ENCODE assay signal across 24 cellular contexts in genomic region chr6:166369741-166370140, GRCh38.
"Had no signal": no experiment of that assay in that cellular context is flagged by ENCODE, and none has a peak within 500 bp of the region (broad histone marks: within the 10 kb centered on the region; RNA-seq: fewer than 3 reads in every experiment).

No MANE protein-coding gene starts in this region.

- H3K4me2 ChIP-seq: smooth muscle cell had no signal

- ATAC-seq: natural killer cell; right lobe of liver; stimulated activated memory B cell treated with anti-CD40 and anti-IgM and Interleukin-4, amounts not matched to agents 10 μg/mL and 1 μg/mL and 100 μg/mL, for 72 hours; stimulated activated naive CD8-positive, alpha-beta T cell treated with anti-CD3 and anti-CD28 coated beads, Interleukin-15, amount 100 ng/mL, for 72 hours; upper lobe of right lung had no signal

- DNase-seq: hypothalamus; islet precursor cell; left ventricle myocardium inferior; mesendoderm; naive B cell; natural killer cell; nephron progenitor cell; ovary; right lobe of liver; stimulated activated CD4-positive, alpha-beta T cell treated with anti-CD3 and anti-CD28 coated beads, Interleukin-1b, Interleukin-23, amount 100 ng/mL, for 48 hours; stimulated activated CD4-positive, alpha-beta T cell treated with anti-CD3 and anti-CD28 coated beads, Interleukin-2, amount 100 ng/mL, for 48 hours; stimulated activated CD4-positive, alpha-beta T cell treated with anti-CD3 and anti-CD28 coated beads, Interleukin-4, amount 100 ng/mL, for 4 hours; stimulated activated CD8-positive, alpha-beta memory T cell treated with anti-CD3 and anti-CD28 coated beads, Interleukin-4, amount 100 ng/mL, for 48 hours; stimulated activated naive CD4-positive, alpha-beta T cell treated with Interleukin-2 at 50 U/mL for 16 hours; stimulated activated naive CD8-positive, alpha-beta T cell treated with anti-CD3 and anti-CD28 coated beads, Interleukin-15, amount 100 ng/mL, for 72 hours; substantia nigra; upper lobe of right lung had no signal

- H3K36me3 Mint-ChIP-seq: mesothelial cell of epicardium, natural killer cell had no signal

- H3K27me3 ChIP-seq: ovary, right atrium auricular region, right lobe of liver, tibial nerve, upper lobe of right lung had no signal

- H3K4me1 Mint-ChIP-seq: mesothelial cell of epicardium; naive B cell; natural killer cell; nephron progenitor cell; stimulated activated memory B cell treated with anti-CD40 and anti-IgM and Interleukin-4, amounts not matched to agents 10 μg/mL and 1 μg/mL and 100 μg/mL, for 72 hours had no signal

- H3K4me1 ChIP-seq: tibial nerve, upper lobe of right lung had no signal

- H3K27ac ChIP-seq: left ventricle myocardium inferior, ovary, right atrium auricular region, right lobe of liver, tibial nerve, upper lobe of right lung had no signal

- H3K27ac Mint-ChIP-seq: mesothelial cell of epicardium; naive B cell; natural killer cell; nephron progenitor cell; progenitor cell of endocrine pancreas; stimulated activated memory B cell treated with anti-CD40 and anti-IgM and Interleukin-4, amounts not matched to agents 10 μg/mL and 1 μg/mL and 100 μg/mL, for 72 hours; stimulated activated naive CD8-positive, alpha-beta T cell treated with anti-CD3 and anti-CD28 coated beads, Interleukin-15, amount 100 ng/mL, for 72 hours had no signal

- H3K4me3 Mint-ChIP-seq: mesothelial cell of epicardium; naive B cell; natural killer cell; nephron progenitor cell; stimulated activated memory B cell treated with anti-CD40 and anti-IgM and Interleukin-4, amounts not matched to agents 10 μg/mL and 1 μg/mL and 100 μg/mL, for 72 hours; stimulated activated naive CD8-positive, alpha-beta T cell treated with anti-CD3 and anti-CD28 coated beads, Interleukin-15, amount 100 ng/mL, for 72 hours had no signal

- H3K9me3 ChIP-seq: left ventricle myocardium inferior, ovary, right atrium auricular region, right lobe of liver, tibial nerve, upper lobe of right lung had no signal

- H3K36me3 ChIP-seq: ovary had no signal

- H3K4me3 ChIP-seq: left ventricle myocardium inferior, lung, ovary, right atrium auricular region, right lobe of liver, smooth muscle cell, tibial nerve, upper lobe of right lung had no signal

- H3K27me3 Mint-ChIP-seq: naive B cell; progenitor cell of endocrine pancreas; stimulated activated memory B cell treated with anti-CD40 and anti-IgM and Interleukin-4, amounts not matched to agents 10 μg/mL and 1 μg/mL and 100 μg/mL, for 72 hours; stimulated activated naive CD8-positive, alpha-beta T cell treated with anti-CD3 and anti-CD28 coated beads, Interleukin-15, amount 100 ng/mL, for 72 hours had no signal

- H3K9me3 Mint-ChIP-seq: mesothelial cell of epicardium; naive B cell; natural killer cell; nephron progenitor cell; stimulated activated memory B cell treated with anti-CD40 and anti-IgM and Interleukin-4, amounts not matched to agents 10 μg/mL and 1 μg/mL and 100 μg/mL, for 72 hours; stimulated activated naive CD8-positive, alpha-beta T cell treated with anti-CD3 and anti-CD28 coated beads, Interleukin-15, amount 100 ng/mL, for 72 hours had no signal
